19 cellular contexts compared by ENCODE assay signal in the genomic region with DNA sequence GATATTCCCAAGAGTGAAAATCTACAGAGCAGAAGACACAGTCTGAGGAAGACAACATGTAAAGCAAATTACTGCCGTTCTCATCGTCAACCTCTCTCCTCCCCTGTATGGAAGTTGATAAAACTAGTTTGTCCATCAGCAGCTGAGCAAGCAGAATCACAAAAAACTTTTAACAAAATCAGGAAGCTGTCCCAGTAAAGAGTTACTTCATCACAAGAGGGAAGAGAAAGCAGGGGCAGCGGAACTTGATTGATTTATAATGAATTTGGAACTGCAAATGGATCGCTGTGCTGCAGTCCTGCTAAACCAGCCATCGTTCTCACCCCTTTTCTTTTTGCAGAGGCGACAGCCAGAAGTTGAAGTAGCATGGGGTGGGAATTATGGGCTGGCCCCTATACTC.
"Had no signal": no experiment of that assay in that cellular context is flagged by ENCODE, and none has a peak within 500 bp of the region (broad histone marks: within the 10 kb centered on the region; RNA-seq: fewer than 3 reads in every experiment).

No MANE protein-coding gene starts in this region.

- H3K36me3 Mint-ChIP-seq: stimulated activated effector memory CD8-positive, alpha-beta T cell treated with anti-CD3 and anti-CD28 coated beads, Interleukin-12 subunit alpha, Interleukin-12 subunit beta, amount 100 ng/mL, for 72 hours had no signal

- DNase-seq: activated CD4-positive, alpha-beta memory T cell treated with anti-CD3 and anti-CD28 coated beads for 36 hours; activated CD4-positive, alpha-beta T cell treated with anti-CD3 and anti-CD28 coated beads for 48 hours; activated naive CD4-positive, alpha-beta T cell treated with Interleukin-2 at 50 U/mL for 16 hours; activated naive CD8-positive, alpha-beta T cell treated with anti-CD3 and anti-CD28 coated beads, Interleukin-2, amount 10 ng/mL, durations not matched to agents 7 days and 5 days; activated T-cell treated with anti-CD3 and anti-CD28 coated beads, Interleukin-2, amount 50 U/mL, for 48 hours; amniotic stem cell; cortex of kidney; endodermal cell; esophagus squamous epithelium; heart left ventricle; natural killer cell; ovary; right cardiac atrium; stimulated activated CD4-positive, alpha-beta T cell treated with anti-CD3 and anti-CD28 coated beads, Interleukin-1b, Interleukin-23, amount 100 ng/mL, for 48 hours; stomach; T-helper 17 cell had no signal

- H3K27ac Mint-ChIP-seq: activated CD4-positive, alpha-beta memory T cell treated with anti-CD3 and anti-CD28 coated beads for 36 hours; activated naive CD8-positive, alpha-beta T cell treated with anti-CD3 and anti-CD28 coated beads, Interleukin-2, amount 10 ng/mL, durations not matched to agents 7 days and 5 days; endodermal cell; mesothelial cell of epicardium; natural killer cell had no signal

- H3K9me3 Mint-ChIP-seq: activated CD4-positive, alpha-beta memory T cell treated with anti-CD3 and anti-CD28 coated beads for 36 hours; activated naive CD8-positive, alpha-beta T cell treated with anti-CD3 and anti-CD28 coated beads, Interleukin-2, amount 10 ng/mL, durations not matched to agents 7 days and 5 days; endodermal cell; mesothelial cell of epicardium; natural killer cell; stimulated activated effector memory CD8-positive, alpha-beta T cell treated with anti-CD3 and anti-CD28 coated beads, Interleukin-12 subunit alpha, Interleukin-12 subunit beta, amount 100 ng/mL, for 72 hours had no signal

- ATAC-seq: gastroesophageal sphincter; heart left ventricle; natural killer cell; right cardiac atrium; stimulated activated effector memory CD8-positive, alpha-beta T cell treated with anti-CD3 and anti-CD28 coated beads, Interleukin-12 subunit alpha, Interleukin-12 subunit beta, amount 100 ng/mL, for 72 hours; T-helper 17 cell had no signal
